In the genomic region with DNA sequence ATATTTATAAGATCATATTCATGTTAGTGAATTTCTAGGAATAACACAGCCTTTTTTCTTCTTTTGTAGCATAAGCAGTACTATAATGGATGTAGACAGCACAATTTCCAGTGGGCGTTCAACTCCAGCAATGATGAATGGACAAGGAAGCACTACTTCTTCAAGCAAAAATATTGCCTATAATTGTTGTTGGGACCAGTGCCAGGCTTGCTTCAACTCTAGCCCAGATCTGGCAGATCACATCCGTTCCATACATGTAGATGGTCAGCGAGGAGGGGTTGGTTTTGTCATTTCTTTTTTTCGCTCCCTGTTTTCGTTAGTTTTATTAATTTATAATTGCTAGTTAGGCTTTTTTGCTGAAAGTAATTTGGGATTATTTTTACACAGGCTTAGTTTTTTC, we compare ENCODE assay signal across 1 cellular context.
TF ChIP-seq lines count a peak whose summit lies in the region.

No MANE protein-coding gene starts in this region.

TF ChIP-seq in HepG2, 621 proteins besides CTCF, POLR2A, EP300 and RAD21 (continued from another document):
- TF ChIP-seq ARNTL (CRISPR knock-in tag; IDR thresholded peaks at IDR 0.05) (no peak), ZNF333 (CRISPR knock-in tag; IDR thresholded peaks at IDR 0.05; ENCODE audit: borderline replicate concordance) (no peak)
